8 cellular contexts compared by ENCODE assay signal in the genomic region with DNA sequence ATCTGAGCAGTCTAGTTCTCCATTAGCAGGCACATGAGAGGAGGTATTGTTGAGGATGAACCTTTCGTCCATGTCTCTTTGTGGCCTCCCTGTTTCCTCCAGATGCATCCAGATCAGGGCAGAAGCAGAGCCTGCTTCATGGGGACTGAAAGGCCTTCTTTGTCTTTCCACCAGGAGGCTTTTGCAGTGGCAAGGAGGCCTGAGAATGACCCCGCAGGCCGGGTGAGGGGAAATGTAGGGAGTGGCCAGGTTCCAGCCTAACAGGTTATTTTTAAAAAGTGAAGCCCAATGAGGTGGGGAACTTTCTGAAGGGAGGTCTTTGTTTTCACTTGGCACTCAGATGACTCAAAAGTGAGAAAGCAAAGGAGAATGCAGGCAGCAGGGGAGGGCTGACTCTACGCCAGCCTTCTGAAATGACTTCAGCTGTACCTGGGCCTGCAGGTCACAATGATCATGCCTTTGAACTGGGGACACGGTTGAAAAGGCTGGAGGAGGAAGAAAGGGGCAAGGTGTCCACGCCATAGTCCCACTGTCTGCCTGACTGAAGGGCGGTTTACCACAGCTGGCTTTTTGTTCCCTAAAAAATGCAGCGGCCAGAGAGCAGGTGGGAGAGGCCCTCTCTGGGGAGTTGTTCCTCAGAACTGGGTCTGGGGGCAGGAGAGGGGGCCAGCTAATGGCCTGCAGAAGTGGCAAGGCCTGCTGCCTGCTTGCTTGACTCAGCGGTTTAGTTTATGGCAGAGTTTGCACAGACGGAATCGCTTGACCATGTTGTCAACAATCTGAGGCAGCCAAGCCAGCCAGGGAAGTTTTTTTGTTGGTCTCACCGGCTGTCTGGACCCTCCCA. TPM values are rescaled to one million over a fixed set of nuclear protein-coding genes. Genes with fewer than 3 reads are reported as not detected.
DNase-seq lines count a peak whose midpoint lies in the region; ATAC-seq, FAIRE-seq and TF ChIP-seq lines count a peak whose summit lies in the region.

No MANE protein-coding gene starts in this region.

- CTCF ChIA-PET in Calu3 (lab: Charles Lee), result interaction anchor here (0.9 to 1.7 kb wide), 3 partner anchors 46 to 50 kb away, joined by 3 to 7 read pairs (median 4); no protein-coding TSS in a partner anchor

- no peaks in the 10 kb centered on the region for H3K9me3 Mint-ChIP-seq in Calu3 (ENCODE audit: low read depth, unreplicated experiment)

- TSS peak; percentile 97 for BruUV-seq in Calu3 (replicated peaks; lab: Mats Ljungman, UMichigan)

- H3K36me3 Mint-ChIP-seq in Calu3 (ENCODE audit: insufficient read depth, unreplicated experiment) (peaks cover 57% of the 10 kb centered on the region), T-helper 17 cell (ENCODE audit: low read depth) (peaks cover 4% of the 10 kb centered on the region)

- DNase-seq in Calu3 (peak; percentile 93), GM19239 (ENCODE audit: insufficient read length, low spot score) (no peak), T-helper 17 cell (no peak), fibroblast of pulmonary artery (ENCODE audit: low read depth) (peak; percentile 48), prostate gland (ENCODE audit: low spot score) (peak; percentile 46), D721Med (ENCODE audit: insufficient read length, low spot score) (no peak), NCI-H128 (lab: John Stamatoyannopoulos, UW; ENCODE audit: unreplicated experiment) (no peak)

- peak overlapping the region; percentile 10 to 46 for H3K27ac ChIP-seq in prostate gland

- no peak for TF ChIP-seq POLR2A in prostate gland (IDR thresholded peaks at IDR 0.05)

- no peak overlapping the region for H3K4me3 ChIP-seq in fibroblast of pulmonary artery (replicated peaks; ENCODE audit: low read depth, low read length)
- H3K4me3 ChIP-seq in prostate gland, result no peak overlapping the region

- no peaks in the 10 kb centered on the region for H3K9me3 ChIP-seq in T-helper 17 cell (ENCODE audit: control insufficient read depth, low read length, poor library complexity, severe bottlenecking)
- no peaks in the 10 kb centered on the region for H3K9me3 ChIP-seq in prostate gland

- peak; percentile 86 for ATAC-seq in HG03196 (IDR thresholded peaks at IDR 0.05; ENCODE audit: unreplicated experiment)
- peak; percentile 41 for ATAC-seq in T-helper 17 cell

- WGBS in prostate gland, result 49% methylated on average over 12 of the region's 12 CpGs

- H3K4me3 Mint-ChIP-seq in Calu3 (ENCODE audit: low read depth, unreplicated experiment) (peak overlapping the region; percentile 66), T-helper 17 cell (peak overlapping the region; percentile 63)

- H3K27me3 Mint-ChIP-seq in Calu3 (ENCODE audit: unreplicated experiment), result no peaks in the 10 kb centered on the region
- H3K27me3 Mint-ChIP-seq in T-helper 17 cell, result no peaks in the 10 kb centered on the region

- H3K4me1 Mint-ChIP-seq in Calu3 (ENCODE audit: low read depth, unreplicated experiment) (peaks cover 76% of the 10 kb centered on the region), T-helper 17 cell (peaks cover 59% of the 10 kb centered on the region)

- intact Hi-C loops in Calu3 (cut with micrococcal nuclease; ENCODE audit: unreplicated experiment) (no loop called here), prostate gland (cut with DNase I) (no loop called here)

- H3K27ac Mint-ChIP-seq in Calu3 (ENCODE audit: unreplicated experiment) (peak overlapping the region; percentile 98), T-helper 17 cell (peak overlapping the region; percentile 93)

- H3K36me3 ChIP-seq in prostate gland, result no peaks in the 10 kb centered on the region

- peaks cover 6% of the 10 kb centered on the region for H3K4me1 ChIP-seq in prostate gland (replicated peaks)

- no peak for TF ChIP-seq CTCF in Calu3 (IDR thresholded peaks at IDR 0.05; ENCODE audit: unreplicated experiment)
- peak; percentile 20 for TF ChIP-seq CTCF in fibroblast of pulmonary artery (IDR thresholded peaks at IDR 0.05; ENCODE audit: low read length, missing control alignments)
- peak in 1 of 4 experiments; percentile 50 for TF ChIP-seq CTCF in prostate gland (IDR thresholded peaks at IDR 0.05)
- no peak for TF ChIP-seq CTCF in D721Med (IDR thresholded peaks at IDR 0.05; ENCODE audit: insufficient read depth, missing control alignments)

- H3K27me3 ChIP-seq in prostate gland (replicated peaks; ENCODE audit: insufficient read depth), result no peaks in the 10 kb centered on the region

- FAIRE-seq in GM19239 (lab: Jason Lieb, UNC) (peak; percentile 91), D721Med (lab: Jason Lieb, UNC) (no peak)

RNA-seq across cellular contexts. Expression of a gene that starts 28.7 kb away (rescaled TPM):
- total RNA-seq in Calu3 (2022), result 113 and 131 TPM in 2 replicates
- 10 to 100 TPM; 38.5 to 45.3 TPM for total RNA-seq in T-helper 17 cell
- total RNA-seq in prostate gland, result 10 to 100 TPM; 15.6 to 33.1 TPM

Comparison
In these comparisons a context has a peak if more than half of its experiments do, and no peak if none do; other contexts are left out.
1. DNase-seq: peak in Calu3 (single experiment), fibroblast of pulmonary artery (single experiment) and prostate gland (single experiment); none in GM19239 (single experiment), T-helper 17 cell (0 of 3), D721Med (single experiment) and NCI-H128 (single experiment).